ENCODE assay signal across 28 cellular contexts in the genomic region with DNA sequence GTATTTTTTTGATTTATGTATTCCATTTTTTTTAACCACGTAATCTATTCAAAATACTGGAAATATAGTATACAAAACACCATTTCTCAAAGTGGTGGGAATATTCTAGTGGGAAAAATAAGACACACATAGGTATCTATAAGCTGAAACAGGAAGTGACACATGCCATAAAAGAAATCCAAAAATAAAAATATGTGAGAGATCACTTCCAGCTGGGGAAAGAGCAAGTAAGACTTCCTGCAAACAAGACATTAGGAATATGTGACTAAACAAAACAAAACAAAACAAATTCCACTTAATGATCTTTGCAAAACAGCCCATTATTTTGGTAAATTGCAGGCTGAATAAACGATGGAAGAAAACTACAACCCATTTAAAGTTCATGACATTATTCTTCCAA.
"Had no signal": no experiment of that assay in that cellular context is flagged by ENCODE, and none has a peak within 500 bp of the region (broad histone marks: within the 10 kb centered on the region; RNA-seq: fewer than 3 reads in every experiment).

No MANE protein-coding gene starts in this region.

- H3K4me3 Mint-ChIP-seq: activated B cell treated with CpG ODN at 0.5 μM for 24 hours; activated CD8-positive, alpha-beta T cell treated with anti-CD3 and anti-CD28 coated beads, Interleukin-2, amount 10 ng/mL, durations not matched to agents 7 days and 5 days; activated T-cell treated with anti-CD3 and anti-CD28 coated beads, Interleukin-2, amount 50 U/mL, for 72 hours; endodermal cell; natural killer cell; neural progenitor cell; stimulated activated naive B cell treated with anti-CD40 and anti-IgM and Interleukin-4, amounts not matched to agents 10 μg/mL and 1 μg/mL and 100 μg/mL, for 72 hours; T-helper 17 cell had no signal

- H3K4me1 ChIP-seq: breast epithelium, neural progenitor cell, right atrium auricular region, stomach, thyroid gland, vagina had no signal

- FAIRE-seq: kidney had no signal

- H3K27ac Mint-ChIP-seq: activated B cell treated with CpG ODN at 0.5 μM for 24 hours; activated CD8-positive, alpha-beta T cell treated with anti-CD3 and anti-CD28 coated beads, Interleukin-2, amount 10 ng/mL, durations not matched to agents 7 days and 5 days; activated naive CD4-positive, alpha-beta T cell treated with anti-CD3 and anti-CD28 coated beads, Interleukin-2, amount 50 U/mL, for 72 hours; activated T-cell treated with anti-CD3 and anti-CD28 coated beads, Interleukin-2, amount 50 U/mL, for 72 hours; endodermal cell; natural killer cell; neural progenitor cell; stimulated activated naive B cell treated with anti-CD40 and anti-IgM and Interleukin-4, amounts not matched to agents 10 μg/mL and 1 μg/mL and 100 μg/mL, for 72 hours; T-helper 17 cell had no signal

- H3K36me3 ChIP-seq: breast epithelium, neural progenitor cell, right atrium auricular region, stomach, thyroid gland, upper lobe of left lung, vagina had no signal

- ATAC-seq: activated CD8-positive, alpha-beta T cell treated with anti-CD3 and anti-CD28 coated beads, Interleukin-2, amount 10 ng/mL, durations not matched to agents 7 days and 5 days; activated naive CD4-positive, alpha-beta T cell treated with anti-CD3 and anti-CD28 coated beads, Interleukin-2, amount 50 U/mL, for 72 hours; activated T-cell treated with anti-CD3 and anti-CD28 coated beads, Interleukin-2, amount 50 U/mL, for 72 hours; left lobe of liver; natural killer cell; stimulated activated naive B cell treated with anti-CD40 and anti-IgM and Interleukin-4, amounts not matched to agents 10 μg/mL and 1 μg/mL and 100 μg/mL, for 72 hours; T-helper 17 cell had no signal

- H3K36me3 Mint-ChIP-seq: activated naive CD4-positive, alpha-beta T cell treated with anti-CD3 and anti-CD28 coated beads, Interleukin-2, amount 50 U/mL, for 72 hours; natural killer cell; neural progenitor cell; stimulated activated naive B cell treated with anti-CD40 and anti-IgM and Interleukin-4, amounts not matched to agents 10 μg/mL and 1 μg/mL and 100 μg/mL, for 72 hours had no signal

- H3K9ac ChIP-seq: neural progenitor cell had no signal

- H3K27me3 ChIP-seq: breast epithelium, neural progenitor cell, right atrium auricular region, stomach, thyroid gland, upper lobe of left lung, vagina had no signal

- H3K4me1 Mint-ChIP-seq: activated B cell treated with CpG ODN at 0.5 μM for 24 hours; endodermal cell; natural killer cell; neural progenitor cell; stimulated activated naive B cell treated with anti-CD40 and anti-IgM and Interleukin-4, amounts not matched to agents 10 μg/mL and 1 μg/mL and 100 μg/mL, for 72 hours; T-helper 17 cell had no signal

- H3K4me3 ChIP-seq: breast epithelium, lung, neural progenitor cell, right atrium auricular region, smooth muscle cell, stomach, thyroid gland, upper lobe of left lung, vagina had no signal

- DNase-seq: activated B cell treated with CpG ODN at 0.5 μM for 24 hours; activated CD8-positive, alpha-beta T cell treated with anti-CD3 and anti-CD28 coated beads, Interleukin-2, amount 10 ng/mL, durations not matched to agents 7 days and 5 days; activated naive CD4-positive, alpha-beta T cell; activated T-cell treated with anti-CD3 and anti-CD28 coated beads for 4 hours; activated T-cell treated with anti-CD3 and anti-CD28 coated beads, Interleukin-2, amount 50 U/mL, for 72 hours; central memory CD4-positive, alpha-beta T cell; endodermal cell; head of caudate nucleus; hippocampal formation; kidney; mesendoderm; natural killer cell; occipital lobe; stimulated activated CD4-positive, alpha-beta T cell treated with anti-CD3 and anti-CD28 coated beads, Interleukin-1b, Interleukin-23, amount 100 ng/mL, for 48 hours; stimulated activated naive B cell treated with anti-CD40 and anti-IgM and Interleukin-4, amounts not matched to agents 10 μg/mL and 1 μg/mL and 100 μg/mL, for 72 hours; stomach; T-helper 17 cell; thyroid gland; upper lobe of left lung had no signal

- H3K9me3 Mint-ChIP-seq: endodermal cell, neural progenitor cell had no signal

- H3K4me2 ChIP-seq: neural progenitor cell, smooth muscle cell had no signal

- H3K9me3 ChIP-seq: right atrium auricular region, thyroid gland, upper lobe of left lung, vagina had no signal

- H2AFZ ChIP-seq: neural progenitor cell had no signal

- H3K27ac ChIP-seq: breast epithelium, epithelial cell of prostate, neural progenitor cell, right atrium auricular region, stomach, thyroid gland, vagina had no signal

- H3K27me3 Mint-ChIP-seq: activated B cell treated with CpG ODN at 0.5 μM for 24 hours; stimulated activated naive B cell treated with anti-CD40 and anti-IgM and Interleukin-4, amounts not matched to agents 10 μg/mL and 1 μg/mL and 100 μg/mL, for 72 hours; T-helper 17 cell had no signal
